In genomic region chr11:65884716-65885092, GRCh38 we compare ENCODE assay signal across 8 cellular contexts. TPM values are rescaled to one million over a fixed set of nuclear protein-coding genes. Genes with fewer than 3 reads are reported as not detected.
DNase-seq lines count a peak whose midpoint lies in the region; ATAC-seq and TF ChIP-seq lines count a peak whose summit lies in the region.

No MANE protein-coding gene starts in this region.

- H3K27ac ChIP-seq in left ventricle myocardium inferior (replicated peaks), result no peak overlapping the region

- TF ChIP-seq CTCF in GM12872 (IDR thresholded peaks at IDR 0.05; ENCODE audit: insufficient read depth, low read depth, low read length) (peak; percentile 100), left ventricle myocardium inferior (IDR thresholded peaks at IDR 0.05; ENCODE audit: borderline replicate concordance) (peak; percentile 100)

- H3K4me3 ChIP-seq in adipocyte (ENCODE audit: low read length), result no peak overlapping the region
- H3K4me3 ChIP-seq in left ventricle myocardium inferior, result no peak overlapping the region

- intact Hi-C loops in left ventricle myocardium inferior (cut with micrococcal nuclease), result loop anchor here (10.0 kb wide), 1 partner anchor 110 kb away; no protein-coding TSS in a partner anchor
- intact Hi-C loops in sciatic nerve (cut with DNase I), result loop anchor here (10.0 kb wide), 1 partner anchor 100 kb away; no protein-coding TSS in a partner anchor

- DNase-seq in NCI-H1105 treated with DMSO at 0.1 percent for 48 hours (lab: John Stamatoyannopoulos, UW) (peak; percentile 63), T-helper 1 cell (peak; percentile 64 to 81 (median 75)), adipocyte (ENCODE audit: low read depth) (peak; percentile 88), left ventricle myocardium inferior (peak; percentile 78), sciatic nerve (ENCODE audit: low spot score) (peak; percentile 85)

- H3K9me3 ChIP-seq in adipocyte (ENCODE audit: control insufficient read depth, low read length) (no peaks in the 10 kb centered on the region), left ventricle myocardium inferior (replicated peaks) (no peaks in the 10 kb centered on the region)

- H3K27me3 ChIP-seq in adipocyte (replicated peaks; ENCODE audit: control insufficient read depth, insufficient read depth, low read length), result no peaks in the 10 kb centered on the region
- no peaks in the 10 kb centered on the region for H3K27me3 ChIP-seq in left ventricle myocardium inferior (ENCODE audit: low read depth)

- peaks cover 25% of the 10 kb centered on the region for H3K4me1 ChIP-seq in adipocyte (ENCODE audit: control insufficient read depth, insufficient read depth, low read length)
- peaks cover 45% of the 10 kb centered on the region for H3K4me1 ChIP-seq in left ventricle myocardium inferior

- H3K36me3 ChIP-seq in adipocyte (ENCODE audit: control insufficient read depth, insufficient read depth, low read length, severe bottlenecking), result peaks cover 45% of the 10 kb centered on the region
- peaks cover 44% of the 10 kb centered on the region for H3K36me3 ChIP-seq in left ventricle myocardium inferior

- ATAC-seq in sciatic nerve, result no peak
- ATAC-seq in HG03439 (IDR thresholded peaks at IDR 0.05; ENCODE audit: unreplicated experiment), result no peak
- no peak for ATAC-seq in HG03045 (IDR thresholded peaks at IDR 0.05; ENCODE audit: unreplicated experiment)

- H3K9ac ChIP-seq in adipocyte (ENCODE audit: low read length), result no peak overlapping the region

RNA-seq across cellular contexts. Expression of gene FIBP, which starts 3.6 kb away (rescaled TPM):
- total RNA-seq in left ventricle myocardium inferior, result 42.2 TPM
- 37.2 TPM for total RNA-seq in sciatic nerve

RNA-seq across cellular contexts. Expression of gene CTSW, which starts 5.1 kb away (rescaled TPM):
- total RNA-seq in left ventricle myocardium inferior (0.49 TPM), sciatic nerve (2.5 TPM)

RNA-seq across cellular contexts. Expression of gene CCDC85B, which starts 5.8 kb away (rescaled TPM):
- 32.7 TPM for total RNA-seq in left ventricle myocardium inferior
- 31.0 TPM for total RNA-seq in sciatic nerve

RNA-seq across cellular contexts. Expression of gene EFEMP2, which starts 12.1 kb away (rescaled TPM):
- total RNA-seq in left ventricle myocardium inferior (85.1 TPM), sciatic nerve (88.4 TPM)

RNA-seq across cellular contexts. Expression of gene FOSL1, which starts 15.5 kb away (rescaled TPM):
- total RNA-seq in left ventricle myocardium inferior (0.47 TPM), sciatic nerve (5.6 TPM)
